In the genomic region with DNA sequence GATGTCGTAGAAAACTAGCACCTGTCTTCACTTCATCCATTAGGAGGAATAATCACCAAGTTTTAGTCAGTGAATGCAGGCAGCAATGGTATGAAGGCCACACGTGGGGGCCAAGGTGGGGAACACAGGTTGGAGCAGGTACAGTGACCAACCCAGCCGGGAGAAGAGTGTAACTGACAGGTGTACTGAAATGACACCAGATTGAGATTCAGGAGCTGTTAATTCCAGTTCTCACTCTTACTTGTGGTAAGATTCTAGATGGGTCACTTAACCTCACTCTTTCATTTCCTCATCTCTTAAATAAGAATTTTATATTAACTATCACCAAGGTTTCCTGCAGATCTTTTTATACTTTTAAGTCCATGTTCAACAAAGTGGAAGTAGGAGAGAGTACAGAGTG, we compare ENCODE assay signal across 1 cellular context.
TF ChIP-seq lines count a peak whose summit lies in the region.

No MANE protein-coding gene starts in this region.

TF ChIP-seq in GM12878, 131 proteins besides CTCF, POLR2A, EP300 and RAD21 (continued from another document):
- TF ChIP-seq, protein P1, sequence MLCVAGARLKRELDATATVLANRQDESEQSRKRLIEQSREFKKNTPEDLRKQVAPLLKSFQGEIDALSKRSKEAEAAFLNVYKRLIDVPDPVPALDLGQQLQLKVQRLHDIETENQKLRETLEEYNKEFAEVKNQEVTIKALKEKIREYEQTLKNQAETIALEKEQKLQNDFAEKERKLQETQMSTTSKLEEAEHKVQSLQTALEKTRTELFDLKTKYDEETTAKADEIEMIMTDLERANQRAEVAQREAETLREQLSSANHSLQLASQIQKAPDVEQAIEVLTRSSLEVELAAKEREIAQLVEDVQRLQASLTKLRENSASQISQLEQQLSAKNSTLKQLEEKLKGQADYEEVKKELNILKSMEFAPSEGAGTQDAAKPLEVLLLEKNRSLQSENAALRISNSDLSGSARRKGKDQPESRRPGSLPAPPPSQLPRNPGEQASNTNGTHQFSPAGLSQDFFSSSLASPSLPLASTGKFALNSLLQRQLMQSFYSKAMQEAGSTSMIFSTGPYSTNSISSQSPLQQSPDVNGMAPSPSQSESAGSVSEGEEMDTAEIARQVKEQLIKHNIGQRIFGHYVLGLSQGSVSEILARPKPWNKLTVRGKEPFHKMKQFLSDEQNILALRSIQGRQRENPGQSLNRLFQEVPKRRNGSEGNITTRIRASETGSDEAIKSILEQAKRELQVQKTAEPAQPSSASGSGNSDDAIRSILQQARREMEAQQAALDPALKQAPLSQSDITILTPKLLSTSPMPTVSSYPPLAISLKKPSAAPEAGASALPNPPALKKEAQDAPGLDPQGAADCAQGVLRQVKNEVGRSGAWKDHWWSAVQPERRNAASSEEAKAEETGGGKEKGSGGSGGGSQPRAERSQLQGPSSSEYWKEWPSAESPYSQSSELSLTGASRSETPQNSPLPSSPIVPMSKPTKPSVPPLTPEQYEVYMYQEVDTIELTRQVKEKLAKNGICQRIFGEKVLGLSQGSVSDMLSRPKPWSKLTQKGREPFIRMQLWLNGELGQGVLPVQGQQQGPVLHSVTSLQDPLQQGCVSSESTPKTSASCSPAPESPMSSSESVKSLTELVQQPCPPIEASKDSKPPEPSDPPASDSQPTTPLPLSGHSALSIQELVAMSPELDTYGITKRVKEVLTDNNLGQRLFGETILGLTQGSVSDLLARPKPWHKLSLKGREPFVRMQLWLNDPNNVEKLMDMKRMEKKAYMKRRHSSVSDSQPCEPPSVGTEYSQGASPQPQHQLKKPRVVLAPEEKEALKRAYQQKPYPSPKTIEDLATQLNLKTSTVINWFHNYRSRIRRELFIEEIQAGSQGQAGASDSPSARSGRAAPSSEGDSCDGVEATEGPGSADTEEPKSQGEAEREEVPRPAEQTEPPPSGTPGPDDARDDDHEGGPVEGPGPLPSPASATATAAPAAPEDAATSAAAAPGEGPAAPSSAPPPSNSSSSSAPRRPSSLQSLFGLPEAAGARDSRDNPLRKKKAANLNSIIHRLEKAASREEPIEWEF (IDR thresholded peaks at IDR 0.05; ENCODE audit: insufficient replicate concordance, low read depth, low read length), result no peak
- TF ChIP-seq TCF3 (IDR thresholded peaks at IDR 0.05; ENCODE audit: borderline replicate concordance, insufficient read depth, low read depth, low read length), result no peak
